1 cellular context compared by ENCODE assay signal in the genomic region with DNA sequence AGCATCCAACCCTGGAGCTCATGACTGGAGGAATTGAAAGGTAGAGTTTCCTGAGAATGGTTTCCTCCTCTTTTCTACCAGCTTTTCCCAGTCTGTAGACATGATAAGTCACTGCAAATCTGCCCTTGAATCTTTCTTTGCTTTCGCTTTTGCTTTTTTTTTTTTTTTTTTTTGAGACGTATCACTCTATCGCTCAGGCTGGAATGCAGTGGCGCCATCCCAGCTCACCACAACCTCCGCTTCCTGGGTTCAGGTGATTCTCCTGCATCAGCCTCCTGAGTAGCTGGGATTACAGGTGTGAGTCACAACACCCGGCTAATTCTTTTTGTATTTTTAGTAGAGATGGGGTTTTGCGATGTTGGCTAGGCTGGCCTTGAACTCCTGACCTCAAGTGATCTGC.
TF ChIP-seq lines count a peak whose summit lies in the region.

No MANE protein-coding gene starts in this region.

TF ChIP-seq in K562, 482 proteins besides CTCF, POLR2A, EP300 and RAD21:
- TF ChIP-seq ZNF696 (CRISPR knock-in tag; conservative IDR thresholded peaks at IDR 0.05), result no peak
- TF ChIP-seq, protein P1, sequence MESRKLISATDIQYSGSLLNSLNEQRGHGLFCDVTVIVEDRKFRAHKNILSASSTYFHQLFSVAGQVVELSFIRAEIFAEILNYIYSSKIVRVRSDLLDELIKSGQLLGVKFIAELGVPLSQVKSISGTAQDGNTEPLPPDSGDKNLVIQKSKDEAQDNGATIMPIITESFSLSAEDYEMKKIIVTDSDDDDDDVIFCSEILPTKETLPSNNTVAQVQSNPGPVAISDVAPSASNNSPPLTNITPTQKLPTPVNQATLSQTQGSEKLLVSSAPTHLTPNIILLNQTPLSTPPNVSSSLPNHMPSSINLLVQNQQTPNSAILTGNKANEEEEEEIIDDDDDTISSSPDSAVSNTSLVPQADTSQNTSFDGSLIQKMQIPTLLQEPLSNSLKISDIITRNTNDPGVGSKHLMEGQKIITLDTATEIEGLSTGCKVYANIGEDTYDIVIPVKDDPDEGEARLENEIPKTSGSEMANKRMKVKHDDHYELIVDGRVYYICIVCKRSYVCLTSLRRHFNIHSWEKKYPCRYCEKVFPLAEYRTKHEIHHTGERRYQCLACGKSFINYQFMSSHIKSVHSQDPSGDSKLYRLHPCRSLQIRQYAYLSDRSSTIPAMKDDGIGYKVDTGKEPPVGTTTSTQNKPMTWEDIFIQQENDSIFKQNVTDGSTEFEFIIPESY (CRISPR knock-in tag; IDR thresholded peaks at IDR 0.05), result peak; percentile 63; the same call in 1 of the 2 replicates
- TF ChIP-seq ZNF699 (CRISPR knock-in tag; IDR thresholded peaks at IDR 0.05; ENCODE audit: insufficient replicate concordance), result no peak
- 0 out of 4 replicates have a peak, but pooled peaks of 1 of the 2 experiments have one; percentile 49 for TF ChIP-seq MLLT1 (IDR thresholded peaks at IDR 0.05)
- peak; percentile 54 for TF ChIP-seq ZNF384 (IDR thresholded peaks at IDR 0.05; ENCODE audit: low read depth, low read length)
